22 cellular contexts compared by ENCODE assay signal in the genomic region with DNA sequence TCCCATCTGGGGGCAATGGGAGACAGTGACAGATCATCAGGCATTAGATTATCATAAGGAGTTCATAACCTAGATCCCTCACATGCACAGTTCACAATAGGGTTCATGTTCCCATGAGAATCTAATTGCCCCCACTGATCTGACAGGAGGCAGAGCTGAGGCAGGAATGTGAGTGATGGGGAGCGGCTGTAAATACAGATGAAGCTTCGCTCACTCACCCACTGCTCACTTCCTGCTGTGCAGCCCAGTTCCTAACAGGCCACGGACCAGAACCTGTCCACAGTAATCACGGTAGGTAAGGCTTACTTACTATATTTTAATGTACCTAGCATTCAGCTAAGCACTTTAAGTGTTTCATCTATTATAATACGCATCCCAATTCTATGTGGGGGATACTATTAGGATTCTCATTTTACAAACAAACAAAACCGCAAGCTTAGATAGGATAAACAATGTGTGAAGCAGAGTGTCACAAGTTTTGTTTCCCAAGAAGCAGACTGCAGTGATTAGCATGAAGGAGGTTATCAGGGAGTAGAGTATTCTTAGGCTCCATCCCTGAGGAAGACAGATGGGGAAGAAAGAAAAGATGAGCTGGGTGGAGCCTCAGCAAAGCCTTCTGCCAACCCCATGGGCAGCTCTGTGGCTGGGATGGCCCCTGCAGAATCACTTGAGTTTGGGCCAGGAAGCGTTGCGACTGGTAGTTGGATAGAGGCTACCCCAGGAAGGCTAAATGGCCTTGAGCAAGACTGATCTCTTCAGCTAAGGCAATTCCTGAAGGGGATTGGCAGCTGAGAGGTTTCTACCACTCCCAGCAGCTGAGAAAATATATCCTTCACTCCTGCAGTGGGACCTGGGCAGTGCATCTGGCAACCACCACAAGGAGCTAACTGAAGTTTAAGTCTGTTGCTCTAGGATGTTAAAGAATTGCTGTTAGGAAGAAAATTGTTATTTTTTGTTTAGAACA.
DNase-seq lines count a peak whose midpoint lies in the region; ATAC-seq and TF ChIP-seq lines count a peak whose summit lies in the region.
"Had no signal": no experiment of that assay in that cellular context is flagged by ENCODE, and none has a peak within 500 bp of the region (broad histone marks: within the 10 kb centered on the region; RNA-seq: fewer than 3 reads in every experiment).

No MANE protein-coding gene starts in this region.

- no peak overlapping the region for H3K27ac Mint-ChIP-seq in endothelial cell (ENCODE audit: unreplicated experiment)
- H3K27ac Mint-ChIP-seq: activated T-cell treated with anti-CD3 and anti-CD28 coated beads, Interleukin-2, amount 50 U/mL, for 72 hours; memory B cell; natural killer cell had no signal

- H3K36me3 Mint-ChIP-seq in endothelial cell (ENCODE audit: low read depth, unreplicated experiment): no peaks in the 10 kb centered on the region
- H3K36me3 Mint-ChIP-seq: memory B cell, natural killer cell had no signal

- ATAC-seq in GM19035 (IDR thresholded peaks at IDR 0.05; ENCODE audit: unreplicated experiment): no peak
- ATAC-seq: activated T-cell treated with anti-CD3 and anti-CD28 coated beads, Interleukin-2, amount 50 U/mL, for 72 hours; natural killer cell; stimulated activated naive CD8-positive, alpha-beta T cell treated with anti-CD3 and anti-CD28 coated beads, Interleukin-15, Interleukin-2, amounts not matched to agents 100 U/mL and 50 U/mL, for 24 hours had no signal

- H3K9me3 Mint-ChIP-seq in endothelial cell (ENCODE audit: unreplicated experiment): no peaks in the 10 kb centered on the region
- H3K9me3 Mint-ChIP-seq: activated T-cell treated with anti-CD3 and anti-CD28 coated beads, Interleukin-2, amount 50 U/mL, for 72 hours; central memory CD8-positive, alpha-beta T cell; natural killer cell had no signal

- H3K4me3 ChIP-seq in SK-N-MC: no peak overlapping the region
- H3K4me3 ChIP-seq: esophagus squamous epithelium, thyroid gland had no signal

- TF ChIP-seq CTCF in endothelial cell (IDR thresholded peaks at IDR 0.05; ENCODE audit: unreplicated experiment): no peak

- H3K4me1 Mint-ChIP-seq in endothelial cell (ENCODE audit: unreplicated experiment): peaks cover 4% of the 10 kb centered on the region
- H3K4me1 Mint-ChIP-seq: central memory CD8-positive, alpha-beta T cell; memory B cell; natural killer cell had no signal

- DNase-seq in DMS 273 treated with DMSO at 0.1 percent for 48 hours (lab: John Stamatoyannopoulos, UW): peak; percentile 66
- DNase-seq in H4 (ENCODE audit: low spot score): peak; percentile 42
- DNase-seq in SK-N-MC (ENCODE audit: low read depth, low spot score): no peak
- DNase-seq in myocyte (ENCODE audit: low read depth): peak; percentile 53
- no peak for DNase-seq in D341Med (ENCODE audit: low spot score)
- DNase-seq in endothelial cell (ENCODE audit: low spot score): no peak
- no peak for DNase-seq in stimulated activated CD4-positive, alpha-beta T cell treated with anti-CD3 and anti-CD28 coated beads, Interleukin-4, amount 100 ng/mL, for 1 hour
- DNase-seq: activated CD8-positive, alpha-beta memory T cell treated with anti-CD3 and anti-CD28 coated beads for 24 hours; activated naive CD4-positive, alpha-beta T cell treated with anti-CD3 and anti-CD28 coated beads, Interleukin-2, amount 50 U/mL, for 16 hours; activated T-cell treated with anti-CD3 and anti-CD28 coated beads, Interleukin-2, amount 50 U/mL, for 72 hours; aorta; DMS153; esophagus squamous epithelium; natural killer cell; NCI-H1694 treated with DMSO at 0.1 percent for 48 hours; stimulated activated naive CD8-positive, alpha-beta T cell treated with anti-CD3 and anti-CD28 coated beads, Interleukin-15, Interleukin-2, amounts not matched to agents 100 U/mL and 50 U/mL, for 24 hours; SW 1271; thyroid gland had no signal

- H3K4me3 Mint-ChIP-seq in endothelial cell (ENCODE audit: unreplicated experiment): no peak overlapping the region
- H3K4me3 Mint-ChIP-seq: activated T-cell treated with anti-CD3 and anti-CD28 coated beads, Interleukin-2, amount 50 U/mL, for 72 hours; central memory CD8-positive, alpha-beta T cell; memory B cell; natural killer cell had no signal

- H3K27me3 Mint-ChIP-seq in endothelial cell (ENCODE audit: unreplicated experiment): no peaks in the 10 kb centered on the region

- no peaks in the 10 kb centered on the region for H3K36me3 ChIP-seq in SK-N-MC (ENCODE audit: insufficient read depth, low read length)
- H3K36me3 ChIP-seq: esophagus squamous epithelium, thyroid gland had no signal

- peak overlapping the region; percentile 81 for H3K27ac ChIP-seq in SK-N-MC
- H3K27ac ChIP-seq: esophagus squamous epithelium, RWPE1, thyroid gland had no signal

- H3K9me3 ChIP-seq in SK-N-MC (ENCODE audit: low read depth, low read length): peaks cover 8% of the 10 kb centered on the region; the same call in 1 of the 2 replicates
- H3K9me3 ChIP-seq: esophagus squamous epithelium, thyroid gland had no signal

- peak overlapping the region; percentile 57 for H3K9ac ChIP-seq in SK-N-MC (ENCODE audit: insufficient read length)

Comparison
In these comparisons a context has a peak if more than half of its experiments do, and no peak if none do; other contexts are left out.
1. DNase-seq: peak in DMS 273 treated with DMSO at 0.1 percent for 48 hours (single experiment), H4 (single experiment) and myocyte (single experiment); none in SK-N-MC (single experiment), D341Med (single experiment), endothelial cell (single experiment) and stimulated activated CD4-positive, alpha-beta T cell treated with anti-CD3 and anti-CD28 coated beads, Interleukin-4, amount 100 ng/mL, for 1 hour (single experiment).